18 cellular contexts compared by ENCODE assay signal in genomic region chr10:47214520-47214919, GRCh38.
"Had no signal": no experiment of that assay in that cellular context is flagged by ENCODE, and none has a peak within 500 bp of the region (broad histone marks: within the 10 kb centered on the region; RNA-seq: fewer than 3 reads in every experiment).

No MANE protein-coding gene starts in this region.

- H3K36me3 ChIP-seq: heart right ventricle, pancreas, tibial nerve, vagina had no signal

- H3K9me3 ChIP-seq: pancreas, vagina had no signal

- H3K27ac ChIP-seq: coronary artery, heart right ventricle, pancreas, tibial nerve, vagina had no signal

- H3K27me3 ChIP-seq: pancreas, tibial nerve, vagina had no signal

- H3K4me3 ChIP-seq: coronary artery, heart right ventricle, pancreas, tibial nerve, vagina had no signal

- ATAC-seq: activated naive CD4-positive, alpha-beta T cell treated with anti-CD3 and anti-CD28 coated beads, Interleukin-2, amount 50 U/mL, for 72 hours; activated T-cell treated with anti-CD3 and anti-CD28 coated beads, Interleukin-2, amount 50 U/mL, for 72 hours; heart right ventricle; pancreas had no signal

- H3K4me1 ChIP-seq: heart right ventricle, pancreas, tibial nerve, vagina had no signal

- DNase-seq: activated CD4-positive, alpha-beta T cell treated with anti-CD3 and anti-CD28 coated beads, Interleukin-2, amount 10 ng/mL, durations not matched to agents 7 days and 5 days; activated CD8-positive, alpha-beta memory T cell treated with anti-CD3 and anti-CD28 coated beads, Interleukin-2, amount 50 U/mL, for 48 hours; activated gamma-delta T cell; activated T-cell treated with anti-CD3 and anti-CD28 coated beads, Interleukin-2, amount 50 U/mL, for 72 hours; amygdala; central memory CD4-positive, alpha-beta T cell; effector CD4-positive, alpha-beta T cell; heart right ventricle; naive B cell; pancreas; stimulated activated CD4-positive, alpha-beta T cell treated with anti-CD3 and anti-CD28 coated beads, Interleukin-15, amount 100 ng/mL, for 24 hours; stimulated activated CD4-positive, alpha-beta T cell treated with anti-CD3 and anti-CD28 coated beads, Interleukin-4, amount 100 ng/mL, for 24 hours; stimulated activated naive CD4-positive, alpha-beta T cell; substantia nigra had no signal
